ENCODE assay signal across 18 cellular contexts in genomic region chr6:46078294-46078693, GRCh38. TPM values are rescaled to one million over a fixed set of nuclear protein-coding genes. Genes with fewer than 3 reads are reported as not detected.
DNase-seq lines count a peak whose midpoint lies in the region; ATAC-seq and TF ChIP-seq lines count a peak whose summit lies in the region.
"Had no signal": no experiment of that assay in that cellular context is flagged by ENCODE, and none has a peak within 500 bp of the region (broad histone marks: within the 10 kb centered on the region; RNA-seq: fewer than 3 reads in every experiment).

No MANE protein-coding gene starts in this region.

- H3K36me3 Mint-ChIP-seq in activated CD8-positive, alpha-beta T cell treated with anti-CD3 and anti-CD28 coated beads for 36 hours (ENCODE audit: low read depth): no peaks in the 10 kb centered on the region
- H3K36me3 Mint-ChIP-seq in activated CD8-positive, alpha-beta T cell treated with anti-CD3 and anti-CD28 coated beads, Interleukin-2, amount 10 ng/mL, durations not matched to agents 7 days and 5 days (ENCODE audit: low read depth): no peaks in the 10 kb centered on the region
- H3K36me3 Mint-ChIP-seq: CD14-positive monocyte had no signal

- no peak overlapping the region for H3K27ac Mint-ChIP-seq in activated CD8-positive, alpha-beta T cell treated with anti-CD3 and anti-CD28 coated beads for 36 hours
- no peak overlapping the region for H3K27ac Mint-ChIP-seq in activated CD8-positive, alpha-beta T cell treated with anti-CD3 and anti-CD28 coated beads, Interleukin-2, amount 10 ng/mL, durations not matched to agents 7 days and 5 days
- H3K27ac Mint-ChIP-seq: CD14-positive monocyte, H9 had no signal

- H3K4me3 ChIP-seq in HEK293 (ENCODE audit: low read depth, low read length): no peak overlapping the region
- H3K4me3 ChIP-seq: GM12878 had no signal

- DNase-seq in activated CD8-positive, alpha-beta T cell treated with anti-CD3 and anti-CD28 coated beads for 36 hours: peak; percentile 13
- DNase-seq in activated CD8-positive, alpha-beta T cell treated with anti-CD3 and anti-CD28 coated beads, Interleukin-2, amount 10 ng/mL, durations not matched to agents 7 days and 5 days: no peak
- DNase-seq in head of caudate nucleus (peak; percentile 7 to 95 (median 62)), substantia nigra (lab: John Stamatoyannopoulos, UW) (no peak), occipital lobe (lab: John Stamatoyannopoulos, UW) (no peak)
- DNase-seq in stimulated activated CD4-positive, alpha-beta T cell treated with anti-CD3 and anti-CD28 coated beads, Interleukin-4, amount 100 ng/mL, for 1 hour: peak; percentile 7
- DNase-seq: COR-L47, DMS153, H9, Karpas-422, MM.1S, NCI-H1105 treated with DMSO at 0.1 percent for 48 hours, NCI-H1930, NCI-H510A had no signal

- peaks cover 4% of the 10 kb centered on the region for H3K4me1 Mint-ChIP-seq in activated CD8-positive, alpha-beta T cell treated with anti-CD3 and anti-CD28 coated beads for 36 hours (ENCODE audit: low read depth)
- no peaks in the 10 kb centered on the region for H3K4me1 Mint-ChIP-seq in activated CD8-positive, alpha-beta T cell treated with anti-CD3 and anti-CD28 coated beads, Interleukin-2, amount 10 ng/mL, durations not matched to agents 7 days and 5 days (ENCODE audit: low read depth)
- H3K4me1 Mint-ChIP-seq: CD14-positive monocyte, H9 had no signal

- CTCF ChIA-PET in activated CD8-positive, alpha-beta T cell treated with anti-CD3 and anti-CD28 coated beads for 36 hours (lab: Charles Lee): interaction anchor here (1.0 kb wide), 1 partner anchor 12 kb away, joined by 5 read pairs; no protein-coding TSS in a partner anchor
- CTCF ChIA-PET in activated CD8-positive, alpha-beta T cell treated with anti-CD3 and anti-CD28 coated beads, Interleukin-2, amount 10 ng/mL, durations not matched to agents 7 days and 5 days (lab: Charles Lee): interaction anchor here (0.8 kb wide), 1 partner anchor 12 kb away, joined by 3 read pairs; no protein-coding TSS in a partner anchor
- CTCF ChIA-PET in HEK293 (lab: Yijun Ruan, JAX): interaction anchor here (0.6 kb wide), 1 partner anchor 10 kb away, joined by 5 read pairs; no protein-coding TSS in a partner anchor

- POLR2A ChIA-PET in activated CD8-positive, alpha-beta T cell treated with anti-CD3 and anti-CD28 coated beads for 36 hours (lab: Charles Lee): interaction anchor here (0.6 kb wide), 2 partner anchors 152 to 807 kb away, joined by 3 read pairs; no protein-coding TSS in a partner anchor
- POLR2A ChIA-PET in activated CD8-positive, alpha-beta T cell treated with anti-CD3 and anti-CD28 coated beads, Interleukin-2, amount 10 ng/mL, durations not matched to agents 7 days and 5 days (lab: Charles Lee): no interaction called here
- POLR2A ChIA-PET in HEK293 (lab: Yijun Ruan, JAX): no interaction called here

- H3K27me3 Mint-ChIP-seq in activated CD8-positive, alpha-beta T cell treated with anti-CD3 and anti-CD28 coated beads for 36 hours: no peaks in the 10 kb centered on the region
- H3K27me3 Mint-ChIP-seq in activated CD8-positive, alpha-beta T cell treated with anti-CD3 and anti-CD28 coated beads, Interleukin-2, amount 10 ng/mL, durations not matched to agents 7 days and 5 days (ENCODE audit: low read depth): no peaks in the 10 kb centered on the region

- no peak overlapping the region for H3K4me3 Mint-ChIP-seq in activated CD8-positive, alpha-beta T cell treated with anti-CD3 and anti-CD28 coated beads for 36 hours
- no peak overlapping the region for H3K4me3 Mint-ChIP-seq in activated CD8-positive, alpha-beta T cell treated with anti-CD3 and anti-CD28 coated beads, Interleukin-2, amount 10 ng/mL, durations not matched to agents 7 days and 5 days
- H3K4me3 Mint-ChIP-seq: CD14-positive monocyte, H9 had no signal

- H3K9me3 Mint-ChIP-seq in activated CD8-positive, alpha-beta T cell treated with anti-CD3 and anti-CD28 coated beads for 36 hours: no peaks in the 10 kb centered on the region
- H3K9me3 Mint-ChIP-seq in activated CD8-positive, alpha-beta T cell treated with anti-CD3 and anti-CD28 coated beads, Interleukin-2, amount 10 ng/mL, durations not matched to agents 7 days and 5 days (ENCODE audit: insufficient read depth): no peaks in the 10 kb centered on the region
- H3K9me3 Mint-ChIP-seq: CD14-positive monocyte, H9 had no signal

- intact Hi-C loops in activated CD8-positive, alpha-beta T cell treated with anti-CD3 and anti-CD28 coated beads for 36 hours (cut with micrococcal nuclease): no loop called here
- intact Hi-C loops in head of caudate nucleus (cut with DNase I): no loop called here

- H3K36me3 ChIP-seq in HEK293 (ENCODE audit: control insufficient read depth in 2 of 2, insufficient read depth in 1 of 2, low read length in 2 of 2): no peaks in the 10 kb centered on the region

- H3K27ac ChIP-seq in HEK293 (ENCODE audit: extremely low read depth, low read depth, low read length) (no peak overlapping the region), substantia nigra (ENCODE audit: low read depth, low read length, poor library complexity, severe bottlenecking) (no peak overlapping the region)

- ATAC-seq in activated CD8-positive, alpha-beta T cell treated with anti-CD3 and anti-CD28 coated beads for 36 hours: peak; percentile 30
- ATAC-seq in activated CD8-positive, alpha-beta T cell treated with anti-CD3 and anti-CD28 coated beads, Interleukin-2, amount 10 ng/mL, durations not matched to agents 7 days and 5 days: no peak
- no peak for ATAC-seq in GM18909 (IDR thresholded peaks at IDR 0.05; ENCODE audit: poor library complexity, unreplicated experiment)
- ATAC-seq: GM12878 had no signal

- H3K9me3 ChIP-seq in HEK293 (ENCODE audit: control insufficient read depth, insufficient read depth, low read depth, low read length): no peaks in the 10 kb centered on the region

- H3K4me1 ChIP-seq in HEK293 (ENCODE audit: control insufficient read depth, insufficient read depth, low read length): peaks cover 3% of the 10 kb centered on the region; the same call in 1 of the 2 replicates

- no peak for TF ChIP-seq CTCF in activated CD8-positive, alpha-beta T cell treated with anti-CD3 and anti-CD28 coated beads for 36 hours (IDR thresholded peaks at IDR 0.05)
- TF ChIP-seq CTCF in HEK293 (tag by site-specific recombination; IDR thresholded peaks at IDR 0.05): no peak

TF ChIP-seq in HEK293, 187 proteins besides CTCF, POLR2A, EP300 and RAD21:
- TF ChIP-seq ZNF623 (tag by site-specific recombination; IDR thresholded peaks at IDR 0.05) (no peak), ZFHX2 (tag by site-specific recombination; conservative IDR thresholded peaks at IDR 0.05) (peak; percentile 73), EGR2 (tag by site-specific recombination; IDR thresholded peaks at IDR 0.05; ENCODE audit: low read depth) (peak; percentile 71), YY1 (tag by site-specific recombination; IDR thresholded peaks at IDR 0.05) (no peak), ZNF394 (tag by site-specific recombination; IDR thresholded peaks at IDR 0.05; ENCODE audit: borderline replicate concordance) (no peak), REPIN1 (tag by site-specific recombination; IDR thresholded peaks at IDR 0.05; ENCODE audit: low read depth) (no peak)
TF ChIP-seq in HEK293: peak in this region for 2.

RNA-seq across cellular contexts. Expression of gene ENPP4, which starts 51.5 kb away (rescaled TPM):
- total RNA-seq in activated CD8-positive, alpha-beta T cell treated with anti-CD3 and anti-CD28 coated beads for 36 hours: 1 to 10 TPM; 6.6 to 7.3 TPM
- 1 to 10 TPM; 4.9 to 5.4 TPM for total RNA-seq in activated CD8-positive, alpha-beta T cell treated with anti-CD3 and anti-CD28 coated beads, Interleukin-2, amount 10 ng/mL, durations not matched to agents 7 days and 5 days
- 27.8 TPM for total RNA-seq in occipital lobe

Comparison
In these comparisons a context has a peak if more than half of its experiments do, and no peak if none do; other contexts are left out.
1. DNase-seq: peak in activated CD8-positive, alpha-beta T cell treated with anti-CD3 and anti-CD28 coated beads for 36 hours (single experiment), head of caudate nucleus (42 of 42) and stimulated activated CD4-positive, alpha-beta T cell treated with anti-CD3 and anti-CD28 coated beads, Interleukin-4, amount 100 ng/mL, for 1 hour (single experiment); none in activated CD8-positive, alpha-beta T cell treated with anti-CD3 and anti-CD28 coated beads, Interleukin-2, amount 10 ng/mL, durations not matched to agents 7 days and 5 days (single experiment), substantia nigra (0 of 49) and occipital lobe (single experiment).